Comparison of ENCODE assay signal across 1 cellular context in the genomic region with DNA sequence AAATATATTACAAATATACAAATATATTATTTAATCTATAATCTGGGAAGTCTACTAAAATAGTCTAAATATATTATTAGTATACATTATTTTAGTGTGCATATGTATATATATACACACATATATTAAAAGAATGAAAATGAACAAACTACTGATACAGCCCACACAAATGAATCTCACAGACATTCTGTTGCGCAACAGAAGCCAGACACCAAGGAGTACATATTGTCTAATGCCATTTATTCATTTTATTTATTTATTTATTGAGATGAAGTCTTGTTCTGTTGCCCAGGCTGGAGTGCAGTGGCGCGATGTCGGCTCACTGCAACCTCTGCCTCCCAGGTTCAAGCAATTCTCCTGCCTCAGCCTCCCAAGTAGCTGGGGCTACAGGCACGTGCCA.
TF ChIP-seq lines count a peak whose summit lies in the region.

No MANE protein-coding gene starts in this region.

TF ChIP-seq in H1, 55 proteins besides CTCF, POLR2A, EP300 and RAD21:
- peak; percentile 75; the same call in 1 of the 2 replicates for TF ChIP-seq CEBPB (IDR thresholded peaks at IDR 0.05; ENCODE audit: low read depth, low read length)
